14 cellular contexts compared by ENCODE assay signal in the genomic region with DNA sequence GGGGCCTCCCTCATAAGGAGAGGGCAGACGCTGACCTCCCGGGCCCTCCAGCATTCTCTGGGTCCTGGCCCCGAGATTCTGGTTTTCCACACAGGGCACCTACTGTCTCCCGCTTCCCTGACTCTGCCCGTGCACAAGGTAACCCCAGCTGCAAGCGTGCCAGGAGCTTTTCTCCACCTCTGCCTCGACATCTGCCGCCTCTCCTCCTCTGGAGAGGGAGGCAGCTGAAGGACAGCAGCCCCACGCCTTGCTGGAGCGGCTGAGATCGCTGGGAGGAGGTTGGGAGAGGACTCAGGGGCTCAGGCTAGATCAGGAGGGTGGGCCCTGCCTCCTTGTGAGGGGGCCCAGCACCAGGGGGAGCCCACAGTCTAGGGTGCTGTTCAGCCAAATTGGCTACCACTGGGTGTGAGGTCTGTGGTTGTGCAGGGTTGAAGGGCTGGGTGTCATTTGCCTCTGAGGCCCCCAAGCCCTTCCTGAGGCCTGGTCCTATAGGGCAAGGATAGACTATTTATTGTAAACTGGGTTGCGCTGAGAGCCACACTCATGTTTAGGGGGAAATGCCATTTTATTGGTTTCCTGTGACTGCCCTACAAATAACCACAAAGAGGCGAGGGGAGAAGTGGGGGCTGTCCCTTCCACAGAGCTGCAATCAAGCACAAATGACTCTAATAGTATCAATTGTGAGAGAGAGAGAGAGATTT. TPM values are rescaled to one million over a fixed set of nuclear protein-coding genes. Genes with fewer than 3 reads are reported as not detected.
DNase-seq lines count a peak whose midpoint lies in the region; ATAC-seq and TF ChIP-seq lines count a peak whose summit lies in the region.
"Had no signal": no experiment of that assay in that cellular context is flagged by ENCODE, and none has a peak within 500 bp of the region (broad histone marks: within the 10 kb centered on the region; RNA-seq: fewer than 3 reads in every experiment).

No MANE protein-coding gene starts in this region.

- H3K4me1 Mint-ChIP-seq in T-helper 17 cell (peaks cover 19% of the 10 kb centered on the region), mesothelial cell of epicardium (peaks cover 8% of the 10 kb centered on the region)

- TF ChIP-seq CTCF in GM13977 (IDR thresholded peaks at IDR 0.05; ENCODE audit: extremely low read depth, insufficient read depth, missing control alignments) (peak; percentile 30), mucosa of descending colon (IDR thresholded peaks at IDR 0.05) (no peak), mesothelial cell of epicardium (IDR thresholded peaks at IDR 0.05; ENCODE audit: unreplicated experiment) (no peak)

- no peaks in the 10 kb centered on the region for H3K9me3 Mint-ChIP-seq in mesothelial cell of epicardium
- H3K9me3 Mint-ChIP-seq: GM23338 had no signal

- no peaks in the 10 kb centered on the region for H3K36me3 Mint-ChIP-seq in T-helper 17 cell (ENCODE audit: low read depth)
- H3K36me3 Mint-ChIP-seq in mesothelial cell of epicardium, result no peaks in the 10 kb centered on the region

- ATAC-seq in T-helper 17 cell (peak; percentile 18), mucosa of descending colon (no peak)
- ATAC-seq: GM23338, K562 had no signal

- H3K36me3 ChIP-seq in mucosa of descending colon (ENCODE audit: low read depth), result no peaks in the 10 kb centered on the region

- H3K4me3 Mint-ChIP-seq in T-helper 17 cell (peak overlapping the region; percentile 59), mesothelial cell of epicardium (no peak overlapping the region)
- H3K4me3 Mint-ChIP-seq: GM23338 had no signal

- H3K4me3 ChIP-seq in mucosa of descending colon, result no peak overlapping the region
- H3K4me3 ChIP-seq: GM23338, K562 had no signal

- DNase-seq in NCI-H2171 treated with DMSO at 0.1 percent for 48 hours (lab: John Stamatoyannopoulos, UW), result peak; percentile 14
- no peak for DNase-seq in NCI-H2171 (lab: John Stamatoyannopoulos, UW)
- peak; percentile 63 for DNase-seq in GM13977 (ENCODE audit: low spot score)
- no peak for DNase-seq in T-helper 17 cell
- DNase-seq in mucosa of descending colon, result peak in 2 of 3 donors; percentile 17 to 43
- no peak for DNase-seq in mesothelial cell of epicardium (ENCODE audit: low spot score in 2 of 2, unreplicated experiment in 2 of 2)
- no peak for DNase-seq in HPDE6-E6E7 (ENCODE audit: extremely low spot score)
- DNase-seq in NCI-H2196 treated with DMSO at 0.1 percent for 48 hours (lab: John Stamatoyannopoulos, UW; ENCODE audit: unreplicated experiment), result no peak
- DNase-seq: DMS79 treated with DMSO at 0.1 percent for 48 hours, hippocampal formation, NCI-H2227 treated with DMSO at 0.1 percent for 48 hours, retina had no signal

- H3K27ac Mint-ChIP-seq in T-helper 17 cell, result no peak overlapping the region
- no peak overlapping the region for H3K27ac Mint-ChIP-seq in mesothelial cell of epicardium
- H3K27ac Mint-ChIP-seq: GM23338 had no signal

- H3K27me3 Mint-ChIP-seq in T-helper 17 cell (peaks cover 10% of the 10 kb centered on the region), mesothelial cell of epicardium (ENCODE audit: low read depth) (peaks cover 1% of the 10 kb centered on the region)

- intact Hi-C loops in mucosa of descending colon (cut with DNase I, micrococcal nuclease), result no loop called here

- in situ Hi-C loops in GM13977 (cut with MboI; ENCODE audit: low pct_unique_long_range_greater_than_20kb, low sequenced_read_pairs, unreplicated experiment), result no loop called here

- H3K4me1 ChIP-seq in mucosa of descending colon (ENCODE audit: low read depth), result peaks cover 18% of the 10 kb centered on the region

- no peaks in the 10 kb centered on the region for H3K9me3 ChIP-seq in T-helper 17 cell (ENCODE audit: control insufficient read depth, low read length, poor library complexity, severe bottlenecking)
- no peaks in the 10 kb centered on the region for H3K9me3 ChIP-seq in mucosa of descending colon

RNA-seq across cellular contexts. Expression of gene ZCCHC14, which starts 3.4 kb away (rescaled TPM):
- total RNA-seq in T-helper 17 cell, result 10 to 100 TPM; 16.5 to 17.7 TPM
- total RNA-seq in mucosa of descending colon, result 10 to 100 TPM; 30.3 to 36.4 (median 32.3) TPM
- 35.6 to 37.3 TPM (median 36.7 TPM) in 3 replicates for total RNA-seq in mesothelial cell of epicardium

Comparison
In these comparisons a context has a peak if more than half of its experiments do, and no peak if none do; other contexts are left out.
1. DNase-seq: peak in NCI-H2171 treated with DMSO at 0.1 percent for 48 hours (single experiment), GM13977 (single experiment) and mucosa of descending colon (2 of 3); none in NCI-H2171 (single experiment), T-helper 17 cell (0 of 3), mesothelial cell of epicardium (0 of 2), HPDE6-E6E7 (single experiment) and NCI-H2196 treated with DMSO at 0.1 percent for 48 hours (single experiment).